8 cellular contexts compared by ENCODE assay signal in genomic region chr17:57356722-57357391, GRCh38.
A peak's percentile ranks its signal among the peaks of the same experiment; 100 is the strongest.
DNase-seq lines count a peak whose midpoint lies in the region; ATAC-seq, FAIRE-seq and TF ChIP-seq lines count a peak whose summit lies in the region.

No MANE protein-coding gene starts in this region.

- H3K36me3 Mint-ChIP-seq in T-helper 2 cell treated with Interferon-gamma antibody and Interleukin-4, amounts not matched to agents 5 μg/mL and 100 μg/mL, for 36 hours (ENCODE audit: low read depth), result peaks cover 16% of the 10 kb centered on the region

- DNase-seq in T-helper 2 cell treated with Interferon-gamma antibody and Interleukin-4, amounts not matched to agents 5 μg/mL and 100 μg/mL, for 36 hours (ENCODE audit: low spot score), result no peak
- no peak for DNase-seq in T-helper 2 cell
- peak; percentile 16 for DNase-seq in middle frontal gyrus (ENCODE audit: extremely low spot score, low spot score)
- DNase-seq in H54 (ENCODE audit: insufficient read length, low spot score), result no peak
- DNase-seq in HPDE6-E6E7 (ENCODE audit: extremely low spot score), result no peak

- H3K4me1 Mint-ChIP-seq in T-helper 2 cell treated with Interferon-gamma antibody and Interleukin-4, amounts not matched to agents 5 μg/mL and 100 μg/mL, for 36 hours (ENCODE audit: low read depth), result peaks cover 49% of the 10 kb centered on the region

- no peaks in the 10 kb centered on the region for H3K9me3 Mint-ChIP-seq in T-helper 2 cell treated with Interferon-gamma antibody and Interleukin-4, amounts not matched to agents 5 μg/mL and 100 μg/mL, for 36 hours

- H3K27ac Mint-ChIP-seq in T-helper 2 cell treated with Interferon-gamma antibody and Interleukin-4, amounts not matched to agents 5 μg/mL and 100 μg/mL, for 36 hours, result no peak overlapping the region

- ATAC-seq in HG02938 (IDR thresholded peaks at IDR 0.05; ENCODE audit: unreplicated experiment), result peak; percentile 60
- no peak for ATAC-seq in GM18870 (IDR thresholded peaks at IDR 0.05; ENCODE audit: unreplicated experiment)

- H3K4me3 Mint-ChIP-seq in T-helper 2 cell treated with Interferon-gamma antibody and Interleukin-4, amounts not matched to agents 5 μg/mL and 100 μg/mL, for 36 hours, result peak overlapping the region; percentile 34

- no peak for FAIRE-seq in H54 (lab: Jason Lieb, UNC)

- TF ChIP-seq CTCF in VCaP (conservative IDR thresholded peaks at IDR 0.05), result no peak

- H3K27ac ChIP-seq in VCaP, result peak overlapping the region; percentile 100

- no peaks in the 10 kb centered on the region for H3K27me3 Mint-ChIP-seq in T-helper 2 cell treated with Interferon-gamma antibody and Interleukin-4, amounts not matched to agents 5 μg/mL and 100 μg/mL, for 36 hours (ENCODE audit: low read depth)

- no peak for TF ChIP-seq POLR2A in H54 (IDR thresholded peaks at IDR 0.05; ENCODE audit: low read depth, low read length)
